In the genomic region with DNA sequence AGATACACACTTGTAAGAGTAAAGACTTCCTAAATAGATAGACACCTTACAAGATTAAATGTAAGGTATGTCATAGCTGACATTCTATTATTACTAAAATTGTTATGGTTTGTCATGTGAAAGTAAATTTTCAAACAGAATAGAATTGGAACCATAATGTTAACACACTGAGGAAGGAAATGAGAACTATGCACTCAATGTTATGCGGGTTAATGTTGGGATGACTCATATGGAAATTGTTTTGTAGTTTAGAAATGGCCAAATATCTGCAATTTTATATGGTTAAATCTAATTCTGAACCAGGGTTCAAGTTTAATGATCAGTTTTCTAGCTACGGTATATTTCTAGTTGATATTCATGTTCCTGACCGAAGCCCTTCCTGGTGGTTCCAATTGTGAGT, we compare ENCODE assay signal across 28 cellular contexts.
"Had no signal": no experiment of that assay in that cellular context is flagged by ENCODE, and none has a peak within 500 bp of the region (broad histone marks: within the 10 kb centered on the region; RNA-seq: fewer than 3 reads in every experiment).

No MANE protein-coding gene starts in this region.

- H3K4me1 Mint-ChIP-seq: activated T-helper 17 cell treated with anti-CD3 and anti-CD28 coated beads, Interleukin-2, amount 50 U/mL, for 72 hours had no signal

- H3K27ac Mint-ChIP-seq: activated naive CD8-positive, alpha-beta T cell treated with anti-CD3 and anti-CD28 coated beads, Interleukin-2, amount 50 U/mL, for 24 hours; activated T-helper 17 cell treated with anti-CD3 and anti-CD28 coated beads, Interleukin-2, amount 50 U/mL, for 72 hours; natural killer cell; T-helper 17 cell had no signal

- H3K4me3 Mint-ChIP-seq: activated naive CD8-positive, alpha-beta T cell treated with anti-CD3 and anti-CD28 coated beads, Interleukin-2, amount 50 U/mL, for 24 hours; activated T-cell treated with anti-CD3 and anti-CD28 coated beads, Interleukin-2, amount 50 U/mL, for 4 hours; activated T-helper 17 cell treated with anti-CD3 and anti-CD28 coated beads, Interleukin-2, amount 50 U/mL, for 72 hours; natural killer cell; T-helper 17 cell had no signal

- H3K36me3 Mint-ChIP-seq: natural killer cell had no signal

- ATAC-seq: activated CD4-positive, CD25-positive, alpha-beta regulatory T cell treated with anti-CD3 and anti-CD28 coated beads, Interleukin-2, amount 50 U/mL, for 24 hours; activated naive CD8-positive, alpha-beta T cell treated with anti-CD3 and anti-CD28 coated beads, Interleukin-2, amount 50 U/mL, for 24 hours; activated T-helper 17 cell treated with anti-CD3 and anti-CD28 coated beads, Interleukin-2, amount 50 U/mL, for 72 hours; body of pancreas; foreskin keratinocyte; heart right ventricle; left lung; lower lobe of right lung; natural killer cell; right cardiac atrium; T-helper 17 cell had no signal

- H3K4me1 ChIP-seq: body of pancreas, foreskin keratinocyte, left lung, lower lobe of right lung had no signal

- DNase-seq: activated CD4-positive, alpha-beta T cell treated with anti-CD3 and anti-CD28 coated beads for 48 hours; activated CD4-positive, alpha-beta T cell treated with anti-CD3 and anti-CD28 coated beads, Interleukin-2, amount 50 U/mL, for 48 hours; activated gamma-delta T cell treated with Interleukin-2 at 50 U/mL for 16 hours; activated naive CD4-positive, alpha-beta T cell treated with anti-CD3 and anti-CD28 coated beads, Interleukin-2, amount 50 U/mL, for 16 hours; activated naive CD8-positive, alpha-beta T cell treated with anti-CD3 and anti-CD28 coated beads, Interleukin-2, amount 50 U/mL, for 24 hours; activated T-cell treated with anti-CD3 and anti-CD28 coated beads, Interleukin-2, amount 50 U/mL, for 4 hours; body of pancreas; cerebellar nuclear complex; foreskin keratinocyte; heart right ventricle; left lung; lower lobe of right lung; mesendoderm; natural killer cell; posterior cingulate gyrus; right cardiac atrium; spleen; stimulated activated CD4-positive, alpha-beta T cell treated with anti-CD3 and anti-CD28 coated beads, Interleukin-2, amount 100 ng/mL, for 48 hours; stimulated activated naive CD4-positive, alpha-beta T cell treated with Interleukin-2 at 50 U/mL for 16 hours; T-helper 17 cell; T1000; WERI-Rb-1 had no signal

- H3K36me3 ChIP-seq: cardiac muscle cell, esophagus muscularis mucosa, heart right ventricle, left lung, lower lobe of right lung, spleen, thoracic aorta, WERI-Rb-1 had no signal

- H3K9me3 Mint-ChIP-seq: activated T-cell treated with anti-CD3 and anti-CD28 coated beads, Interleukin-2, amount 50 U/mL, for 4 hours; activated T-helper 17 cell treated with anti-CD3 and anti-CD28 coated beads, Interleukin-2, amount 50 U/mL, for 72 hours; natural killer cell had no signal

- H3K4me3 ChIP-seq: body of pancreas, cardiac muscle cell, coronary artery, esophagus muscularis mucosa, heart right ventricle, left lung, lower lobe of right lung, spleen, thoracic aorta had no signal

- H3K27ac ChIP-seq: body of pancreas, cardiac muscle cell, coronary artery, esophagus muscularis mucosa, foreskin keratinocyte, heart right ventricle, left lung, lower lobe of right lung, spleen, thoracic aorta, WERI-Rb-1 had no signal

- H3K9me3 ChIP-seq: body of pancreas, esophagus muscularis mucosa, lower lobe of right lung, thoracic aorta had no signal

- H3K27me3 ChIP-seq: body of pancreas, esophagus muscularis mucosa, spleen had no signal
